1 cellular context compared by ENCODE assay signal in the genomic region with DNA sequence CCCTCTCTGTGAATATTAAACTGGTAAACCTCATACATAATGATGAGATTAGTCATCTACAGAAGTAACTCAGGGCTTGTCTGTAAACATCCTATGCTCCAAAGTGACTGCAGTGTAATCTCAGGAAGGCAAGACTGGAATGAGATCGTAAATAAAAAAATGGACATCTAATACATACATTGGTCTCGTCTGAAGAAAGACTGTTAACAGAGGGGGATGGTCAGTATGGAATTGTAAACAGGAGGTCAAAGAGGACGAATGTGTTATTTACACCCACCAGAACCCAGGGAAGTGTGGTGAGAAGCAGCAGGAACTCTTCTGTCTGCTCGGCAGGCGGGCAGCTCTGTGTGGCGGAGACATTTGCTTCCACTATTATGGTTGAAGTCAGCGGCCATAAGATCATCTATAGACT.
TF ChIP-seq lines count a peak whose summit lies in the region.

No MANE protein-coding gene starts in this region.

TF ChIP-seq in HepG2, 621 proteins besides CTCF, POLR2A, EP300 and RAD21 (continued from another document and continues in another):
- peak; percentile 79 for TF ChIP-seq FOXP4 (CRISPR knock-in tag; IDR thresholded peaks at IDR 0.05)
- TF ChIP-seq SIN3A (IDR thresholded peaks at IDR 0.05; ENCODE audit: borderline replicate concordance, low read depth, low read length), result no peak
- TF ChIP-seq, protein P1, sequence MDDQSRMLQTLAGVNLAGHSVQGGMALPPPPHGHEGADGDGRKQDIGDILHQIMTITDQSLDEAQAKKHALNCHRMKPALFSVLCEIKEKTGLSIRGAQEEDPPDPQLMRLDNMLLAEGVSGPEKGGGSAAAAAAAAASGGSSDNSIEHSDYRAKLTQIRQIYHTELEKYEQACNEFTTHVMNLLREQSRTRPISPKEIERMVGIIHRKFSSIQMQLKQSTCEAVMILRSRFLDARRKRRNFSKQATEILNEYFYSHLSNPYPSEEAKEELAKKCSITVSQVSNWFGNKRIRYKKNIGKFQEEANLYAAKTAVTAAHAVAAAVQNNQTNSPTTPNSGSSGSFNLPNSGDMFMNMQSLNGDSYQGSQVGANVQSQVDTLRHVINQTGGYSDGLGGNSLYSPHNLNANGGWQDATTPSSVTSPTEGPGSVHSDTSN (CRISPR knock-in tag; IDR thresholded peaks at IDR 0.05; ENCODE audit: borderline replicate concordance), result no peak
- no peak for TF ChIP-seq U2AF1 (optimal IDR thresholded peaks at IDR 0.05; ENCODE audit: low read depth, low read length)
- 0 out of 2 replicates have a peak, but pooled peaks have one; percentile 39 for TF ChIP-seq ZBTB33 (CRISPR knock-in tag; IDR thresholded peaks at IDR 0.05)
- TF ChIP-seq, protein P2, sequence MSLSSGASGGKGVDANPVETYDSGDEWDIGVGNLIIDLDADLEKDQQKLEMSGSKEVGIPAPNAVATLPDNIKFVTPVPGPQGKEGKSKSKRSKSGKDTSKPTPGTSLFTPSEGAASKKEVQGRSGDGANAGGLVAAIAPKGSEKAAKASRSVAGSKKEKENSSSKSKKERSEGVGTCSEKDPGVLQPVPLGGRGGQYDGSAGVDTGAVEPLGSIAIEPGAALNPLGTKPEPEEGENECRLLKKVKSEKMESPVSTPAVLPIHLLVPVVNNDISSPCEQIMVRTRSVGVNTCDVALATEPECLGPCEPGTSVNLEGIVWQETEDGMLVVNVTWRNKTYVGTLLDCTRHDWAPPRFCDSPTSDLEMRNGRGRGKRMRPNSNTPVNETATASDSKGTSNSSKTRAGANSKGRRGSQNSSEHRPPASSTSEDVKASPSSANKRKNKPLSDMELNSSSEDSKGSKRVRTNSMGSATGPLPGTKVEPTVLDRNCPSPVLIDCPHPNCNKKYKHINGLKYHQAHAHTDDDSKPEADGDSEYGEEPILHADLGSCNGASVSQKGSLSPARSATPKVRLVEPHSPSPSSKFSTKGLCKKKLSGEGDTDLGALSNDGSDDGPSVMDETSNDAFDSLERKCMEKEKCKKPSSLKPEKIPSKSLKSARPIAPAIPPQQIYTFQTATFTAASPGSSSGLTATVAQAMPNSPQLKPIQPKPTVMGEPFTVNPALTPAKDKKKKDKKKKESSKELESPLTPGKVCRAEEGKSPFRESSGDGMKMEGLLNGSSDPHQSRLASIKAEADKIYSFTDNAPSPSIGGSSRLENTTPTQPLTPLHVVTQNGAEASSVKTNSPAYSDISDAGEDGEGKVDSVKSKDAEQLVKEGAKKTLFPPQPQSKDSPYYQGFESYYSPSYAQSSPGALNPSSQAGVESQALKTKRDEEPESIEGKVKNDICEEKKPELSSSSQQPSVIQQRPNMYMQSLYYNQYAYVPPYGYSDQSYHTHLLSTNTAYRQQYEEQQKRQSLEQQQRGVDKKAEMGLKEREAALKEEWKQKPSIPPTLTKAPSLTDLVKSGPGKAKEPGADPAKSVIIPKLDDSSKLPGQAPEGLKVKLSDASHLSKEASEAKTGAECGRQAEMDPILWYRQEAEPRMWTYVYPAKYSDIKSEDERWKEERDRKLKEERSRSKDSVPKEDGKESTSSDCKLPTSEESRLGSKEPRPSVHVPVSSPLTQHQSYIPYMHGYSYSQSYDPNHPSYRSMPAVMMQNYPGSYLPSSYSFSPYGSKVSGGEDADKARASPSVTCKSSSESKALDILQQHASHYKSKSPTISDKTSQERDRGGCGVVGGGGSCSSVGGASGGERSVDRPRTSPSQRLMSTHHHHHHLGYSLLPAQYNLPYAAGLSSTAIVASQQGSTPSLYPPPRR (CRISPR knock-in tag; IDR thresholded peaks at IDR 0.05; ENCODE audit: borderline replicate concordance), result no peak
- TF ChIP-seq FOXP1 (IDR thresholded peaks at IDR 0.05), result 0 out of 2 replicates have a peak, but pooled peaks have one; percentile 7
- peak; percentile 80 for TF ChIP-seq FOXP1 (CRISPR knock-in tag; IDR thresholded peaks at IDR 0.05)
- TF ChIP-seq TGIF2 (CRISPR knock-in tag; IDR thresholded peaks at IDR 0.05), result no peak
- no peak for TF ChIP-seq ZNF207 (IDR thresholded peaks at IDR 0.05; ENCODE audit: borderline replicate concordance)
- no peak for TF ChIP-seq IKZF1 (IDR thresholded peaks at IDR 0.05)
- no peak for TF ChIP-seq CENPBD1 (CRISPR knock-in tag; IDR thresholded peaks at IDR 0.05; ENCODE audit: borderline replicate concordance, low read depth)
- TF ChIP-seq, protein P3, sequence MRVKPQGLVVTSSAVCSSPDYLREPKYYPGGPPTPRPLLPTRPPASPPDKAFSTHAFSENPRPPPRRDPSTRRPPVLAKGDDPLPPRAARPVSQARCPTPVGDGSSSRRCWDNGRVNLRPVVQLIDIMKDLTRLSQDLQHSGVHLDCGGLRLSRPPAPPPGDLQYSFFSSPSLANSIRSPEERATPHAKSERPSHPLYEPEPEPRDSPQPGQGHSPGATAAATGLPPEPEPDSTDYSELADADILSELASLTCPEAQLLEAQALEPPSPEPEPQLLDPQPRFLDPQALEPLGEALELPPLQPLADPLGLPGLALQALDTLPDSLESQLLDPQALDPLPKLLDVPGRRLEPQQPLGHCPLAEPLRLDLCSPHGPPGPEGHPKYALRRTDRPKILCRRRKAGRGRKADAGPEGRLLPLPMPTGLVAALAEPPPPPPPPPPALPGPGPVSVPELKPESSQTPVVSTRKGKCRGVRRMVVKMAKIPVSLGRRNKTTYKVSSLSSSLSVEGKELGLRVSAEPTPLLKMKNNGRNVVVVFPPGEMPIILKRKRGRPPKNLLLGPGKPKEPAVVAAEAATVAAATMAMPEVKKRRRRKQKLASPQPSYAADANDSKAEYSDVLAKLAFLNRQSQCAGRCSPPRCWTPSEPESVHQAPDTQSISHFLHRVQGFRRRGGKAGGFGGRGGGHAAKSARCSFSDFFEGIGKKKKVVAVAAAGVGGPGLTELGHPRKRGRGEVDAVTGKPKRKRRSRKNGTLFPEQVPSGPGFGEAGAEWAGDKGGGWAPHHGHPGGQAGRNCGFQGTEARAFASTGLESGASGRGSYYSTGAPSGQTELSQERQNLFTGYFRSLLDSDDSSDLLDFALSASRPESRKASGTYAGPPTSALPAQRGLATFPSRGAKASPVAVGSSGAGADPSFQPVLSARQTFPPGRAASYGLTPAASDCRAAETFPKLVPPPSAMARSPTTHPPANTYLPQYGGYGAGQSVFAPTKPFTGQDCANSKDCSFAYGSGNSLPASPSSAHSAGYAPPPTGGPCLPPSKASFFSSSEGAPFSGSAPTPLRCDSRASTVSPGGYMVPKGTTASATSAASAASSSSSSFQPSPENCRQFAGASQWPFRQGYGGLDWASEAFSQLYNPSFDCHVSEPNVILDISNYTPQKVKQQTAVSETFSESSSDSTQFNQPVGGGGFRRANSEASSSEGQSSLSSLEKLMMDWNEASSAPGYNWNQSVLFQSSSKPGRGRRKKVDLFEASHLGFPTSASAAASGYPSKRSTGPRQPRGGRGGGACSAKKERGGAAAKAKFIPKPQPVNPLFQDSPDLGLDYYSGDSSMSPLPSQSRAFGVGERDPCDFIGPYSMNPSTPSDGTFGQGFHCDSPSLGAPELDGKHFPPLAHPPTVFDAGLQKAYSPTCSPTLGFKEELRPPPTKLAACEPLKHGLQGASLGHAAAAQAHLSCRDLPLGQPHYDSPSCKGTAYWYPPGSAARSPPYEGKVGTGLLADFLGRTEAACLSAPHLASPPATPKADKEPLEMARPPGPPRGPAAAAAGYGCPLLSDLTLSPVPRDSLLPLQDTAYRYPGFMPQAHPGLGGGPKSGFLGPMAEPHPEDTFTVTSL (CRISPR knock-in tag; IDR thresholded peaks at IDR 0.05; ENCODE audit: borderline replicate concordance), result 0 out of 2 replicates have a peak, but pooled peaks have one; percentile 19
- no peak for TF ChIP-seq SOX13 (IDR thresholded peaks at IDR 0.05)
- peak in 1 of 2 experiments; percentile 14; a peak in 1 of 4 replicates for TF ChIP-seq SOX13 (CRISPR knock-in tag; conservative IDR thresholded peaks at IDR 0.05 in 1 of 2, IDR thresholded peaks at IDR 0.05 in 1 of 2)
- TF ChIP-seq WIZ (CRISPR knock-in tag; IDR thresholded peaks at IDR 0.05), result no peak
- TF ChIP-seq ZNF264 (CRISPR knock-in tag; IDR thresholded peaks at IDR 0.05), result no peak
- peak; percentile 95 for TF ChIP-seq ZBTB38 (CRISPR knock-in tag; IDR thresholded peaks at IDR 0.05)
- peak; percentile 63 for TF ChIP-seq FOXA3 (CRISPR knock-in tag; IDR thresholded peaks at IDR 0.05)
- 0 out of 2 replicates have a peak, but pooled peaks have one; percentile 22 for TF ChIP-seq SAP130 (CRISPR knock-in tag; IDR thresholded peaks at IDR 0.05; ENCODE audit: low read depth)
- TF ChIP-seq ZNF281 (CRISPR knock-in tag; IDR thresholded peaks at IDR 0.05; ENCODE audit: borderline replicate concordance), result peak; percentile 66; the same call in 1 of the 2 replicates
- TF ChIP-seq NFIB (CRISPR knock-in tag; IDR thresholded peaks at IDR 0.05; ENCODE audit: borderline replicate concordance), result no peak
- TF ChIP-seq NR2F6 (IDR thresholded peaks at IDR 0.05), result peak; percentile 41; the same call in 1 of the 2 replicates
- TF ChIP-seq NR2F6 (CRISPR knock-in tag; IDR thresholded peaks at IDR 0.05), result peak; percentile 28; the same call in 1 of the 2 replicates
- TF ChIP-seq NPAS2 (CRISPR knock-in tag; IDR thresholded peaks at IDR 0.05; ENCODE audit: borderline replicate concordance), result no peak
- peak; percentile 22; the same call in 1 of the 2 replicates for TF ChIP-seq SOX5 (CRISPR knock-in tag; IDR thresholded peaks at IDR 0.05; ENCODE audit: borderline replicate concordance)
- peak; percentile 53; the same call in 1 of the 2 replicates for TF ChIP-seq SALL1 (CRISPR knock-in tag; IDR thresholded peaks at IDR 0.05)
- TF ChIP-seq, protein P4, sequence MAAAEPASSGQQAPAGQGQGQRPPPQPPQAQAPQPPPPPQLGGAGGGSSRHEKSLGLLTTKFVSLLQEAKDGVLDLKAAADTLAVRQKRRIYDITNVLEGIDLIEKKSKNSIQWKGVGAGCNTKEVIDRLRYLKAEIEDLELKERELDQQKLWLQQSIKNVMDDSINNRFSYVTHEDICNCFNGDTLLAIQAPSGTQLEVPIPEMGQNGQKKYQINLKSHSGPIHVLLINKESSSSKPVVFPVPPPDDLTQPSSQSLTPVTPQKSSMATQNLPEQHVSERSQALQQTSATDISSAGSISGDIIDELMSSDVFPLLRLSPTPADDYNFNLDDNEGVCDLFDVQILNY (CRISPR knock-in tag; conservative IDR thresholded peaks at IDR 0.05), result no peak
- TF ChIP-seq KLF12 (CRISPR knock-in tag; IDR thresholded peaks at IDR 0.05; ENCODE audit: borderline replicate concordance), result no peak
- TF ChIP-seq POGZ (CRISPR knock-in tag; IDR thresholded peaks at IDR 0.05), result no peak
- no peak for TF ChIP-seq SMAD3 (CRISPR knock-in tag; IDR thresholded peaks at IDR 0.05)
